ENCODE assay signal across 9 cellular contexts in genomic region chr17:17151541-17151940, GRCh38. TPM values are rescaled to one million over a fixed set of nuclear protein-coding genes. Genes with fewer than 3 reads are reported as not detected.
DNase-seq lines count a peak whose midpoint lies in the region; ATAC-seq and TF ChIP-seq lines count a peak whose summit lies in the region.
"Had no signal": no experiment of that assay in that cellular context is flagged by ENCODE, and none has a peak within 500 bp of the region (broad histone marks: within the 10 kb centered on the region; RNA-seq: fewer than 3 reads in every experiment).

No MANE protein-coding gene starts in this region.

- H3K4me1 ChIP-seq in IMR-90 (ENCODE audit: control insufficient read depth, insufficient read depth, low read length) = peaks cover 24% of the 10 kb centered on the region
- H3K4me1 ChIP-seq in neutrophil (ENCODE audit: control insufficient read depth in 1 of 2, insufficient read depth in 1 of 2, low read depth in 1 of 2, low read length in 1 of 2) = peaks cover 34 to 49% of the 10 kb centered on the region in 2 experiments
- H3K4me1 ChIP-seq in effector memory CD4-positive, alpha-beta T cell (ENCODE audit: control insufficient read depth, insufficient read depth, low read length, poor library complexity, severe bottlenecking) = peaks cover 37% of the 10 kb centered on the region

- peaks cover 21 to 68% of the 10 kb centered on the region in 2 experiments for H3K79me1 ChIP-seq in IMR-90 (ENCODE audit: low read depth in 1 of 2, low read length in 2 of 2)

- peaks cover 33% of the 10 kb centered on the region for H3K9me1 ChIP-seq in IMR-90 (ENCODE audit: insufficient read depth, low read length)

- peak overlapping the region; percentile 71 for H2AK5ac ChIP-seq in IMR-90 (ENCODE audit: low read depth, low read length)

- H3K23ac ChIP-seq in IMR-90 (ENCODE audit: low read depth, low read length) = peak overlapping the region; percentile 73

- H3K27ac ChIP-seq in AG04450 (ENCODE audit: low read depth, low read length) (peak overlapping the region; percentile 78), IMR-90 (ENCODE audit: insufficient read depth, low read length) (peak overlapping the region; percentile 53), neutrophil (peak overlapping the region; percentile 83)
- H3K27ac ChIP-seq in effector memory CD4-positive, alpha-beta T cell (ENCODE audit: insufficient read depth, low read length, poor library complexity, severe bottlenecking) = no peak overlapping the region

- TF ChIP-seq POLR2A in IMR-90 (IDR thresholded peaks at IDR 0.05; ENCODE audit: low read depth, low read length) = no peak

- peak overlapping the region; percentile 65 for H4K91ac ChIP-seq in IMR-90 (ENCODE audit: insufficient read depth, low read depth, low read length)

- peaks cover 29% of the 10 kb centered on the region for H4K20me1 ChIP-seq in IMR-90 (ENCODE audit: insufficient read depth, low read length)

- peak overlapping the region; percentile 79 for H3K14ac ChIP-seq in IMR-90 (replicated peaks; ENCODE audit: low read depth, low read length)

- H3K4ac ChIP-seq in IMR-90 (ENCODE audit: low read depth, low read length) = peak overlapping the region; percentile 83

- no peaks in the 10 kb centered on the region for H3K27me3 Mint-ChIP-seq in naive thymus-derived CD8-positive, alpha-beta T cell

- BruUV-seq in IMR-90 (replicated peaks; lab: Mats Ljungman, UMichigan) = no TSS peak

- H3K27me3 ChIP-seq in AG04450 (ENCODE audit: control insufficient read depth, insufficient read depth, low read length) (no peaks in the 10 kb centered on the region), IMR-90 (ENCODE audit: control insufficient read depth, insufficient read depth, low read length) (no peaks in the 10 kb centered on the region), neutrophil (no peaks in the 10 kb centered on the region)
- no peaks in the 10 kb centered on the region for H3K27me3 ChIP-seq in effector memory CD4-positive, alpha-beta T cell (replicated peaks; ENCODE audit: control insufficient read depth, insufficient read depth, low read length, poor library complexity, severe bottlenecking)

- no peak overlapping the region for H3K4me3 Mint-ChIP-seq in naive thymus-derived CD8-positive, alpha-beta T cell

- DNase-seq in AG04450 (ENCODE audit: low read depth, low spot score) (no peak), IMR-90 (peak; percentile 43), cardiac fibroblast (ENCODE audit: low read depth in 2 of 2) (peak; percentile 49 to 83), amygdala (lab: John Stamatoyannopoulos, UW) (no peak)
- no peak for DNase-seq in effector memory CD4-positive, alpha-beta T cell
- no peak for DNase-seq in naive thymus-derived CD8-positive, alpha-beta T cell
- DNase-seq in effector CD4-positive, alpha-beta T cell = no peak
- DNase-seq: DMS53 had no signal

- peak overlapping the region in 5 of 10 donors; percentile 24 to 73 (median 53) for H3K27ac Mint-ChIP-seq in naive thymus-derived CD8-positive, alpha-beta T cell

- no peak overlapping the region for H2AFZ ChIP-seq in IMR-90 (replicated peaks; ENCODE audit: low read length, poor library complexity)

- no peak overlapping the region; the same call in 1 of the 2 replicates for H4K5ac ChIP-seq in IMR-90 (ENCODE audit: low read depth, low read length)

- no peaks in the 10 kb centered on the region for H3K9me3 Mint-ChIP-seq in naive thymus-derived CD8-positive, alpha-beta T cell

- POLR2A ChIA-PET in AG04450 (lab: Yijun Ruan, JAX) (no interaction called here), IMR-90 (lab: Charles Lee; ENCODE audit: unreplicated experiment) (no interaction called here)
- POLR2A ChIA-PET in naive thymus-derived CD8-positive, alpha-beta T cell (lab: Charles Lee) = no interaction called here

- peak overlapping the region; percentile 93 for H2AK9ac ChIP-seq in IMR-90 (replicated peaks; ENCODE audit: low read depth, low read length, poor library complexity)

- intact Hi-C loops in IMR-90 (cut with micrococcal nuclease) = loop anchor here (5.0 kb wide), 1 partner anchor 109 kb away; the partner anchor contains the start of gene MPRIP

- H3K36me3 ChIP-seq in IMR-90 (ENCODE audit: control insufficient read depth, insufficient read depth, low read length) (peaks cover 64% of the 10 kb centered on the region), neutrophil (peaks cover 30% of the 10 kb centered on the region)
- peaks cover 45% of the 10 kb centered on the region for H3K36me3 ChIP-seq in effector memory CD4-positive, alpha-beta T cell (ENCODE audit: control insufficient read depth, insufficient read depth, low read length)

- no peak for TF ChIP-seq RAD21 in IMR-90 (IDR thresholded peaks at IDR 0.05; ENCODE audit: low read length)

- H3K4me1 Mint-ChIP-seq in naive thymus-derived CD8-positive, alpha-beta T cell = peaks cover 14 to 41% (median 40%) of the 10 kb centered on the region in 4 donors

- H3K9ac ChIP-seq in IMR-90 (ENCODE audit: low read depth, low read length) = no peak overlapping the region

- dilution Hi-C loops in IMR-90 (cut with HindIII; ENCODE audit: low sequenced_read_pairs, unreplicated experiment) = no loop called here

- in situ Hi-C loops in IMR-90 (cut with MboI; ENCODE audit: low sequenced_read_pairs) = no loop called here

- peak overlapping the region; percentile 25 for H3K4me2 ChIP-seq in IMR-90 (ENCODE audit: low read depth, low read length)

- peak; percentile 4 for ATAC-seq in IMR-90 (ENCODE audit: low read depth)
- ATAC-seq in naive thymus-derived CD8-positive, alpha-beta T cell = no peak

- no peak overlapping the region for H3K56ac ChIP-seq in IMR-90 (ENCODE audit: extremely low read depth, insufficient read depth, low read length)

- peak overlapping the region; percentile 56 for H2BK120ac ChIP-seq in IMR-90 (ENCODE audit: low read depth, low read length)

- H2BK15ac ChIP-seq in IMR-90 (ENCODE audit: low read depth, low read length) = peak overlapping the region; percentile 63; the same call in 1 of the 3 replicates

- H2BK5ac ChIP-seq in IMR-90 (ENCODE audit: low read depth, low read length, poor library complexity, severe bottlenecking) = peak overlapping the region; percentile 91

- peaks cover 6 to 80% (median 18%) of the 10 kb centered on the region in 3 donors for H3K36me3 Mint-ChIP-seq in naive thymus-derived CD8-positive, alpha-beta T cell

- no peak for TF ChIP-seq CTCF in AG04450 (IDR thresholded peaks at IDR 0.05; ENCODE audit: low read depth, low read length)
- TF ChIP-seq CTCF in IMR-90 (conservative IDR thresholded peaks at IDR 0.05; ENCODE audit: low read depth, low read length) = no peak
- TF ChIP-seq CTCF in cardiac fibroblast (IDR thresholded peaks at IDR 0.05; ENCODE audit: low read depth, low read length) = no peak
- TF ChIP-seq CTCF in neutrophil (IDR thresholded peaks at IDR 0.05) = no peak

- WGBS in IMR-90 (ENCODE audit: extremely low coverage in 2 of 2, insufficient read length in 1 of 2), 2 experiments = no CpG with 5 or more reads among the region's 3 CpGs

- CTCF ChIA-PET in AG04450 (lab: Charles Lee) = interaction anchor here (1.6 to 2.0 kb wide), 2 partner anchors 10 to 154 kb away, joined by 5 to 12 read pairs; no protein-coding TSS in a partner anchor
- CTCF ChIA-PET in IMR-90 (lab: Yijun Ruan, JAX) = no interaction called here

- peak overlapping the region; percentile 73 for H2BK20ac ChIP-seq in IMR-90 (ENCODE audit: low read depth, low read length)

- peak overlapping the region; percentile 32; the same call in 1 of the 2 replicates for H3K18ac ChIP-seq in IMR-90 (ENCODE audit: low read depth, low read length)

- peak overlapping the region; percentile 24 to 73; a peak in 2 of 4 replicates for H4K8ac ChIP-seq in IMR-90 (ENCODE audit: low read depth in 2 of 2, low read length in 2 of 2)

- H3K9me3 ChIP-seq in AG04450 (ENCODE audit: control insufficient read depth, insufficient read depth, low read length) (no peaks in the 10 kb centered on the region), IMR-90 (ENCODE audit: control insufficient read depth, insufficient read depth, low read length) (no peaks in the 10 kb centered on the region), neutrophil (no peaks in the 10 kb centered on the region)
- no peaks in the 10 kb centered on the region for H3K9me3 ChIP-seq in effector memory CD4-positive, alpha-beta T cell (ENCODE audit: control insufficient read depth, low read length)

- H3K4me3 ChIP-seq in AG04450 (ENCODE audit: low read depth, low read length) = no peak overlapping the region
- no peak overlapping the region for H3K4me3 ChIP-seq in IMR-90 (ENCODE audit: insufficient read depth, low read depth, low read length)
- no peak overlapping the region for H3K4me3 ChIP-seq in cardiac fibroblast (replicated peaks in 1 of 2; ENCODE audit: low read depth in 2 of 2, low read length in 2 of 2)
- H3K4me3 ChIP-seq in neutrophil (ENCODE audit: low read depth in 1 of 2, low read length in 1 of 2) = no peak overlapping the region
- no peak overlapping the region for H3K4me3 ChIP-seq in effector memory CD4-positive, alpha-beta T cell (ENCODE audit: insufficient read depth, low read depth, low read length, poor library complexity, severe bottlenecking)

TF ChIP-seq in IMR-90, 13 proteins besides CTCF, POLR2A, EP300 and RAD21 (continues in another document):
- TF ChIP-seq BHLHE40 (IDR thresholded peaks at IDR 0.05; ENCODE audit: low read depth, low read length) (no peak), MXI1 (IDR thresholded peaks at IDR 0.05; ENCODE audit: borderline replicate concordance, low read depth, low read length) (no peak), RCOR1 (IDR thresholded peaks at IDR 0.05; ENCODE audit: insufficient replicate concordance, low read length) (no peak), MAFK (IDR thresholded peaks at IDR 0.05; ENCODE audit: low read depth, low read length) (peak; percentile 31; the same call in 1 of the 2 replicates), MAZ (IDR thresholded peaks at IDR 0.05; ENCODE audit: borderline replicate concordance, low read depth, low read length) (no peak), NFE2L2 (IDR thresholded peaks at IDR 0.05; ENCODE audit: low read depth, low read length) (no peak)

RNA-seq across cellular contexts. Expression of gene PLD6, which starts 54.6 kb away (rescaled TPM):
- 1.6 and 1.7 TPM in 2 replicates for polyA plus RNA-seq in AG04450 (2011; rRNA removed)
- polyA minus RNA-seq in AG04450 (2011; rRNA and poly(A)+ RNA removed) = 1.3 and 2.2 TPM in 2 replicates
- 1.1 TPM in 2 replicates for total RNA-seq in IMR-90 (2012; rRNA removed)
- 0.98 and 1.5 TPM in 2 replicates for polyA plus RNA-seq in IMR-90 (2012; rRNA removed)
- polyA plus RNA-seq in IMR-90 (2012; cell fraction: cytosol; rRNA removed) = 0.81 and 1.1 TPM in 2 replicates
- polyA plus RNA-seq in IMR-90 (2012; cell fraction: nucleus; rRNA removed; ENCODE audit: low replicate concordance) = 1.8 and 3.3 TPM in 2 replicates
- total RNA-seq in naive thymus-derived CD8-positive, alpha-beta T cell = 10 to 100 TPM; 12.2 to 13.1 TPM
- 1 to 10 TPM; 6.6 to 9.8 (median 8.2) TPM for polyA plus RNA-seq in naive thymus-derived CD8-positive, alpha-beta T cell

Comparison
In these comparisons a context has a peak if more than half of its experiments do, and no peak if none do; other contexts are left out.
1. DNase-seq: peak in IMR-90 (single experiment) and cardiac fibroblast (2 of 2); none in AG04450 (single experiment), effector memory CD4-positive, alpha-beta T cell (0 of 3), naive thymus-derived CD8-positive, alpha-beta T cell (0 of 10), effector CD4-positive, alpha-beta T cell (single experiment) and amygdala (0 of 56).